Comparison of ENCODE assay signal across 29 cellular contexts in the genomic region with DNA sequence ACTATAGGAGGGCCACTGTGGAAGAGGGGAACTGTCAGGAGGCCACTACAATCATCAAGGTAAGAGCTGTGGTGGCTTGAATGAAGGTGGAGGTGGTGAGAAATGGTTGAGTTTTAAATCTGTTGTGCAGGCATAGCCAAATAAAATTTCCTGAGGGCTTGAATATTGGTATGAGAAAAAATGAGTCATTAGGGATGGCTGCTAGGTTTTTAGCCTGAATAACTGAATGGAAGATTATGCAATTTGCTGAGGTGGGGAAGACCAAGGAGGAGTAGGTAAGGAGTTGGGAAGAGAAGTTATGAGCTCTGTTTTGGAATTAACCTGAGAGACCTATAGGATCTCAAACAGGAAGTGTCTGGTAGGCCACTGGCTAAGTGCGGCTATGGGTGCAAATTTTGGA.
"Had no signal": no experiment of that assay in that cellular context is flagged by ENCODE, and none has a peak within 500 bp of the region (broad histone marks: within the 10 kb centered on the region; RNA-seq: fewer than 3 reads in every experiment).

No MANE protein-coding gene starts in this region.

- H3K27me3 ChIP-seq: adrenal gland, cardiac muscle cell had no signal

- H3K4me2 ChIP-seq: KMS-11, PC-9 had no signal

- H3K9me3 ChIP-seq: adrenal gland had no signal

- H2AFZ ChIP-seq: PC-9 had no signal

- H3K4me1 ChIP-seq: adrenal gland had no signal

- H3K9ac ChIP-seq: KMS-11 had no signal

- H3K4me3 ChIP-seq: adrenal gland, cardiac muscle cell, PC-9 had no signal

- ATAC-seq: activated CD4-positive, CD25-positive, alpha-beta regulatory T cell treated with anti-CD3 and anti-CD28 coated beads, Interleukin-2, amount 50 U/mL, for 24 hours; activated naive CD4-positive, alpha-beta T cell treated with anti-CD3 and anti-CD28 coated beads, Interleukin-2, amount 50 U/mL, for 72 hours; activated T-cell treated with anti-CD3 and anti-CD28 coated beads, Interleukin-2, amount 50 U/mL, for 4 hours; Right ventricle myocardium inferior had no signal

- DNase-seq: activated CD4-positive, alpha-beta memory T cell treated with anti-CD3 and anti-CD28 coated beads for 36 hours; activated CD4-positive, alpha-beta T cell treated with anti-CD3 and anti-CD28 coated beads for 4 hours; activated CD4-positive, alpha-beta T cell treated with anti-CD3 and anti-CD28 coated beads, Interleukin-2, amount 50 U/mL, for 1 hour; activated CD8-positive, alpha-beta memory T cell treated with anti-CD3 and anti-CD28 coated beads, Interleukin-2, amount 50 U/mL, for 4 hours; activated gamma-delta T cell treated with Interleukin-2 at 50 U/mL for 16 hours; activated naive CD4-positive, alpha-beta T cell treated with anti-CD3 and anti-CD28 coated beads for 36 hours; activated T-cell treated with anti-CD3 and anti-CD28 coated beads for 4 hours; activated T-cell treated with anti-CD3 and anti-CD28 coated beads, Interleukin-2, amount 50 U/mL, for 4 hours; adrenal gland; NCI-H1105; NCI-H1417 treated with DMSO at 0.1 percent for 48 hours; NCI-H187 treated with DMSO at 0.1 percent for 48 hours; NCI-H2081; NCI-H226; NCI-H446 treated with DMSO at 0.1 percent for 48 hours; NCI-H524; NCI-H69; NK-92 treated with Interleukin-12 subunit alpha and Interleukin-12 subunit beta, amount 100 ng/mL, for 24 hours; PC-9; SW 1271; T-helper 1 cell; T-helper 2 cell; T1000 had no signal

- H3K27ac ChIP-seq: adrenal gland, cardiac muscle cell, KMS-11, PC-9, RWPE1 had no signal

- H3K36me3 ChIP-seq: adrenal gland had no signal
